Comparison of ENCODE assay signal across 8 cellular contexts in genomic region chr2:180983468-180984388, GRCh38. TPM values are rescaled to one million over a fixed set of nuclear protein-coding genes. Genes with fewer than 3 reads are reported as not detected.
A peak's percentile ranks its signal among the peaks of the same experiment; 100 is the strongest.
DNase-seq lines count a peak whose midpoint lies in the region; ATAC-seq and TF ChIP-seq lines count a peak whose summit lies in the region.

No MANE protein-coding gene starts in this region.

- peak overlapping the region; percentile 18; the same call in 1 of the 2 replicates for H2AFZ ChIP-seq in PC-9

- no peaks in the 10 kb centered on the region; the same call in 1 of the 2 replicates for H4K20me1 ChIP-seq in PC-9 (ENCODE audit: insufficient read depth)

- H3K79me2 ChIP-seq in PC-9 (ENCODE audit: low read depth): peaks cover 75% of the 10 kb centered on the region

- H3K4me1 Mint-ChIP-seq in memory B cell: peaks cover 17% of the 10 kb centered on the region

- POLR2A ChIA-PET in PC-9 (lab: Charles Lee; ENCODE audit: unreplicated experiment): interaction anchor here (0.6 kb wide), 2 partner anchors 734 to 1134 kb away, joined by 3 to 5 read pairs; no protein-coding TSS in a partner anchor

- no peak overlapping the region for H3K4me3 Mint-ChIP-seq in memory B cell

- H3K36me3 Mint-ChIP-seq in memory B cell: peaks cover 8% of the 10 kb centered on the region

- no peaks in the 10 kb centered on the region for H3K27me3 Mint-ChIP-seq in memory B cell

- H3K27me3 ChIP-seq in PC-9 (ENCODE audit: insufficient read depth, low read depth): no peaks in the 10 kb centered on the region

- H3K9me3 ChIP-seq in PC-9 (ENCODE audit: insufficient read depth, low read depth): no peaks in the 10 kb centered on the region

- no peaks in the 10 kb centered on the region for H3K9me2 ChIP-seq in PC-9 (ENCODE audit: insufficient read depth)

- peak; percentile 55; the same call in 1 of the 2 replicates for TF ChIP-seq CTCF in PC-9 (conservative IDR thresholded peaks at IDR 0.05)

- H3K27ac ChIP-seq in PC-9: peak overlapping the region; percentile 4

- peaks cover 18% of the 10 kb centered on the region for H3F3A ChIP-seq in PC-9 (ENCODE audit: insufficient read depth, low read depth)

- DNase-seq in stimulated activated CD4-positive, alpha-beta T cell treated with anti-CD3 and anti-CD28 coated beads, Interleukin-4, amount 100 ng/mL, for 24 hours: peak; percentile 11
- no peak for DNase-seq in stimulated activated CD4-positive, alpha-beta T cell treated with anti-CD3 and anti-CD28 coated beads, Interleukin-2, amount 100 ng/mL, for 48 hours
- peak; percentile 66 for DNase-seq in Jurkat, Clone E6-1 (ENCODE audit: low read depth, low spot score)
- DNase-seq in PC-9 (peak; percentile 33 to 45), cerebellar cortex (ENCODE audit: low spot score) (peak; percentile 83), memory B cell (ENCODE audit: low spot score in 2 of 2) (peak in 1 of 2 donors; percentile 35)

- peaks cover 57% of the 10 kb centered on the region for H3K36me3 ChIP-seq in PC-9 (ENCODE audit: low read depth)

- H3K4me3 ChIP-seq in Jurkat, Clone E6-1 (ENCODE audit: low read length): no peak overlapping the region
- H3K4me3 ChIP-seq in PC-9: peak overlapping the region; percentile 76

- H3K27ac Mint-ChIP-seq in memory B cell: no peak overlapping the region

- CTCF ChIA-PET in PC-9 (lab: Charles Lee): interaction anchor here (0.7 to 1.0 kb wide), 2 partner anchors 858 to 859 kb away, joined by 3 read pairs; no protein-coding TSS in a partner anchor

- peaks cover 45% of the 10 kb centered on the region for H3K4me1 ChIP-seq in PC-9 (replicated peaks; ENCODE audit: insufficient read depth)

- intact Hi-C loops in PC-9 (cut with micrococcal nuclease; ENCODE audit: unreplicated experiment): loop anchor here (5.0 to 10.0 kb wide), 2 partner anchors 326 to 689 kb away; no protein-coding TSS in a partner anchor

- no TSS peak for BruUV-seq in PC-9 (replicated peaks; lab: Mats Ljungman, UMichigan)

- peak; percentile 41 for ATAC-seq in GM21825 (IDR thresholded peaks at IDR 0.05; ENCODE audit: unreplicated experiment)
- peak; percentile 41 for ATAC-seq in memory B cell (ENCODE audit: low read depth)
- no peak for ATAC-seq in HG02970 (IDR thresholded peaks at IDR 0.05; ENCODE audit: low FRiP score, unreplicated experiment)

- H3K9me3 Mint-ChIP-seq in memory B cell: no peaks in the 10 kb centered on the region

- peak overlapping the region; percentile 93 for H3K4me2 ChIP-seq in PC-9

RNA-seq across cellular contexts. Expression of gene UBE2E3, which starts 3.3 kb away (rescaled TPM):
- polyA plus RNA-seq in Jurkat, Clone E6-1 (2012; ENCODE audit: insufficient read depth, insufficient read length): 121 TPM
- total RNA-seq in PC-9 (2021): 139 and 180 TPM in 2 replicates

Comparison
In these comparisons a context has a peak if more than half of its experiments do, and no peak if none do; other contexts are left out.
1. DNase-seq: peak in stimulated activated CD4-positive, alpha-beta T cell treated with anti-CD3 and anti-CD28 coated beads, Interleukin-4, amount 100 ng/mL, for 24 hours (single experiment), Jurkat, Clone E6-1 (single experiment), PC-9 (2 of 2) and cerebellar cortex (single experiment); none in stimulated activated CD4-positive, alpha-beta T cell treated with anti-CD3 and anti-CD28 coated beads, Interleukin-2, amount 100 ng/mL, for 48 hours (0 of 2).